8 cellular contexts compared by ENCODE assay signal in genomic region chr9:112921549-112921948, GRCh38. TPM values are rescaled to one million over a fixed set of nuclear protein-coding genes. Genes with fewer than 3 reads are reported as not detected.
DNase-seq lines count a peak whose midpoint lies in the region; ATAC-seq and TF ChIP-seq lines count a peak whose summit lies in the region.

No MANE protein-coding gene starts in this region.

- H3K27me3 ChIP-seq in gastrocnemius medialis, result no peaks in the 10 kb centered on the region

- H3K27ac ChIP-seq in gastrocnemius medialis, result no peak overlapping the region

- H3K9me3 ChIP-seq in gastrocnemius medialis, result no peaks in the 10 kb centered on the region

- H3K4me3 ChIP-seq in choroid plexus epithelial cell (ENCODE audit: low read depth, low read length) (no peak overlapping the region), gastrocnemius medialis (no peak overlapping the region)

- TF ChIP-seq CTCF in choroid plexus epithelial cell (conservative IDR thresholded peaks at IDR 0.05; ENCODE audit: low read depth, low read length) (peak; percentile 84), gastrocnemius medialis (IDR thresholded peaks at IDR 0.05 in 4 of 5, conservative IDR thresholded peaks at IDR 0.05 in 1 of 5) (no peak)

- DNase-seq in AML-193 (lab: John Stamatoyannopoulos, UW) (peak; percentile 27), NCI-H2227 treated with DMSO at 0.1 percent for 48 hours (lab: John Stamatoyannopoulos, UW) (peak; percentile 23), choroid plexus epithelial cell (ENCODE audit: low read depth) (peak; percentile 85), non-pigmented ciliary epithelial cell (ENCODE audit: low read depth) (peak; percentile 34), gastrocnemius medialis (no peak)

- in situ Hi-C loops in gastrocnemius medialis (cut with MboI; ENCODE audit: low sequenced_read_pairs in 4 of 4), result no loop called here

- no peak for TF ChIP-seq POLR2A in gastrocnemius medialis (IDR thresholded peaks at IDR 0.05)

- no peaks in the 10 kb centered on the region for H3K36me3 ChIP-seq in gastrocnemius medialis

- intact Hi-C loops in gastrocnemius medialis (cut with DNase I; ENCODE audit: low total_unique reads), result no loop called here

- ATAC-seq in GM18498 (IDR thresholded peaks at IDR 0.05; ENCODE audit: unreplicated experiment) (peak; percentile 70), gastrocnemius medialis (no peak), GM19023 (IDR thresholded peaks at IDR 0.05; ENCODE audit: unreplicated experiment) (no peak)
- no peak for ATAC-seq in activated CD4-positive, CD25-positive, alpha-beta regulatory T cell treated with anti-CD3 and anti-CD28 coated beads, Interleukin-2, amount 50 U/mL, for 24 hours

- no peaks in the 10 kb centered on the region for H3K4me1 ChIP-seq in gastrocnemius medialis

RNA-seq across cellular contexts. Expression of gene SLC46A2, which starts 30.9 kb away (rescaled TPM):
- total RNA-seq in gastrocnemius medialis, result under 1 TPM in 1 of 4 donors, not detected in 3; 0.13 TPM

Comparison
In these comparisons a context has a peak if more than half of its experiments do, and no peak if none do; other contexts are left out.
1. DNase-seq: peak in AML-193 (2 of 2), NCI-H2227 treated with DMSO at 0.1 percent for 48 hours (single experiment), choroid plexus epithelial cell (single experiment) and non-pigmented ciliary epithelial cell (single experiment); none in gastrocnemius medialis (0 of 2).